In the genomic region with DNA sequence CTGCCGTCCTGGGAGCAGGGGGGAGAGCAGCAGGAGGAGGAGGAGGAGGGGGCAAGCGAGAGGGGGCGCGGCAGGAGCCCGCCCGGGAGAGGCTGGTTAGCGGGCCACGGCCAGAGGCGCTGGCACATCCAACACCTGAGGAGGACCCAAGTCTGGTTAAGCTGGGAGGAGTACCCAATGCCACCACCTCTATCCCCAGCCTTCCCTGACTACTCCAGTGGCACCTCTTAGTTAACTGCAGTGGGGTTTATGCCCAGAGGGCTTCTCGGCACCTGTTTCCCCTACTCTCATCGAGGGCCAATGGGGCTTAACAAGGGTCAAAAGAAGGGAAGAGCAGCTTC, we compare ENCODE assay signal across 13 cellular contexts. TPM values are rescaled to one million over a fixed set of nuclear protein-coding genes. Genes with fewer than 3 reads are reported as not detected.
DNase-seq lines count a peak whose midpoint lies in the region; ATAC-seq and TF ChIP-seq lines count a peak whose summit lies in the region.
"Had no signal": no experiment of that assay in that cellular context is flagged by ENCODE, and none has a peak within 500 bp of the region (broad histone marks: within the 10 kb centered on the region; RNA-seq: fewer than 3 reads in every experiment).

No MANE protein-coding gene starts in this region.

- CTCF ChIA-PET in SK-N-SH (lab: Yijun Ruan, JAX) (interaction anchor here (1.0 to 8.6 kb wide), 9 partner anchors 10 to 87 kb away, joined by 3 to 105 read pairs (median 7); no protein-coding TSS in a partner anchor), IMR-90 (lab: Yijun Ruan, JAX) (no interaction called here)

- H3K79me2 ChIP-seq in SK-N-SH (ENCODE audit: insufficient read depth) = no peaks in the 10 kb centered on the region

- H3F3A ChIP-seq in SK-N-SH (replicated peaks; ENCODE audit: insufficient read depth) = peaks cover 9% of the 10 kb centered on the region

- H3K79me1 ChIP-seq in IMR-90 (ENCODE audit: low read depth in 1 of 2, low read length in 2 of 2) = no peaks in the 10 kb centered on the region
- no peaks in the 10 kb centered on the region for H3K79me1 ChIP-seq in neuronal stem cell (ENCODE audit: low read depth, low read length)

- H3K27me3 ChIP-seq in SK-N-SH (ENCODE audit: insufficient read depth) = peaks cover 60% of the 10 kb centered on the region
- peaks cover 47% of the 10 kb centered on the region for H3K27me3 ChIP-seq in IMR-90 (ENCODE audit: control insufficient read depth, insufficient read depth, low read length)
- H3K27me3 ChIP-seq in neuronal stem cell (ENCODE audit: control insufficient read depth in 3 of 3, insufficient read depth in 3 of 3, low read depth in 1 of 3, low read length in 3 of 3) = peaks cover 27 to 79% (median 72%) of the 10 kb centered on the region in 3 experiments

- H3K36me3 ChIP-seq in SK-N-SH (replicated peaks in 1 of 2; ENCODE audit: control insufficient read depth in 1 of 2, insufficient read depth in 2 of 2, low read length in 1 of 2) (no peaks in the 10 kb centered on the region), IMR-90 (ENCODE audit: control insufficient read depth, insufficient read depth, low read length) (no peaks in the 10 kb centered on the region), neuronal stem cell (replicated peaks in 1 of 2; ENCODE audit: control insufficient read depth in 2 of 2, insufficient read depth in 2 of 2, low read length in 2 of 2) (no peaks in the 10 kb centered on the region)
- H3K36me3 ChIP-seq: MG63 had no signal

- no peak overlapping the region for H3K56ac ChIP-seq in IMR-90 (ENCODE audit: extremely low read depth, insufficient read depth, low read length)

- H2BK5ac ChIP-seq in IMR-90 (ENCODE audit: low read depth, low read length, poor library complexity, severe bottlenecking) (no peak overlapping the region), neuronal stem cell (ENCODE audit: low read length) (no peak overlapping the region)

- no peak overlapping the region for H2AK9ac ChIP-seq in IMR-90 (replicated peaks; ENCODE audit: low read depth, low read length, poor library complexity)

- peaks cover 45% of the 10 kb centered on the region for H3K36me3 Mint-ChIP-seq in effector memory CD8-positive, alpha-beta T cell (ENCODE audit: insufficient read depth)

- H3K4me3 ChIP-seq in SK-N-SH (ENCODE audit: low read depth in 2 of 2, low read length in 1 of 2) (no peak overlapping the region), IMR-90 (ENCODE audit: insufficient read depth, low read depth, low read length) (no peak overlapping the region), neuronal stem cell (ENCODE audit: low read length in 2 of 2) (peak overlapping the region in 1 of 2 donors; percentile 68), lower leg skin (ENCODE audit: low read depth, poor library complexity, severe bottlenecking) (no peak overlapping the region)
- H3K4me3 ChIP-seq: MG63 had no signal

- H3K4me2 ChIP-seq in SK-N-SH = peak overlapping the region; percentile 35; the same call in 1 of the 2 replicates
- H3K4me2 ChIP-seq in IMR-90 (ENCODE audit: low read depth, low read length) = peak overlapping the region; percentile 10; the same call in 1 of the 2 replicates
- peak overlapping the region; percentile 64 for H3K4me2 ChIP-seq in neuronal stem cell (ENCODE audit: insufficient read depth, low read length, poor library complexity, severe bottlenecking)

- H2BK12ac ChIP-seq in neuronal stem cell (ENCODE audit: low read length) = no peak overlapping the region

- no peaks in the 10 kb centered on the region for H3K9me3 Mint-ChIP-seq in effector memory CD8-positive, alpha-beta T cell

- 13% methylated on average over 10 of the region's 11 CpGs for WGBS in SK-N-SH (ENCODE audit: low lambda C conversion rate)
- no CpG with 5 or more reads among the region's 11 CpGs for WGBS in IMR-90 (ENCODE audit: extremely low coverage in 2 of 2, insufficient read length in 1 of 2), 2 experiments
- WGBS in neuronal stem cell (ENCODE audit: extremely low coverage in 2 of 2, insufficient read length in 2 of 2, insufficient replicate concordance in 1 of 2), 2 donors = no CpG with 5 or more reads among the region's 11 CpGs
- WGBS in lower leg skin, 2 donors = 28 to 46% methylated on average over 5 to 11 of the region's 11 CpGs

- H4K20me1 ChIP-seq in SK-N-SH (ENCODE audit: insufficient read depth) (no peaks in the 10 kb centered on the region), IMR-90 (ENCODE audit: insufficient read depth, low read length) (no peaks in the 10 kb centered on the region)

- H2BK20ac ChIP-seq in IMR-90 (ENCODE audit: low read depth, low read length) = no peak overlapping the region

- H3K9ac ChIP-seq in SK-N-SH (no peak overlapping the region), IMR-90 (ENCODE audit: low read depth, low read length) (no peak overlapping the region), neuronal stem cell (ENCODE audit: low read depth, low read length, poor library complexity) (peak overlapping the region; percentile 79)

- H3K4me1 ChIP-seq in SK-N-SH (ENCODE audit: control insufficient read depth in 1 of 2, insufficient read depth in 2 of 2, low read depth in 1 of 2, low read length in 1 of 2) (no peaks in the 10 kb centered on the region; a peak in 1 of 4 replicates), IMR-90 (ENCODE audit: control insufficient read depth, insufficient read depth, low read length) (no peaks in the 10 kb centered on the region; the same call in 1 of the 2 replicates), neuronal stem cell (ENCODE audit: control insufficient read depth in 2 of 2, insufficient read depth in 1 of 2, low read depth in 1 of 2, low read length in 2 of 2) (peaks cover 0 to 16% of the 10 kb centered on the region in 2 donors)

- H3K27ac ChIP-seq in SK-N-SH (ENCODE audit: low read depth in 2 of 2, low read length in 1 of 2) = no peak overlapping the region
- H3K27ac ChIP-seq in IMR-90 (ENCODE audit: insufficient read depth, low read length) = no peak overlapping the region
- no peak overlapping the region for H3K27ac ChIP-seq in neuronal stem cell (replicated peaks; ENCODE audit: low read length)
- H3K27ac ChIP-seq: 22Rv1 had no signal

- TF ChIP-seq POLR2A in IMR-90 (IDR thresholded peaks at IDR 0.05; ENCODE audit: low read depth, low read length) (no peak), lower leg skin (IDR thresholded peaks at IDR 0.05) (no peak)

- no peak for TF ChIP-seq CTCF in SK-N-SH (IDR thresholded peaks at IDR 0.05)
- TF ChIP-seq CTCF in IMR-90 (conservative IDR thresholded peaks at IDR 0.05; ENCODE audit: low read depth, low read length) = no peak
- no peak for TF ChIP-seq CTCF in lower leg skin (IDR thresholded peaks at IDR 0.05)

- TF ChIP-seq RAD21 in SK-N-SH (IDR thresholded peaks at IDR 0.05; ENCODE audit: low read length) (no peak), IMR-90 (IDR thresholded peaks at IDR 0.05; ENCODE audit: low read length) (no peak)

- H2BK15ac ChIP-seq in IMR-90 (ENCODE audit: low read depth, low read length) = no peak overlapping the region
- H2BK15ac ChIP-seq in neuronal stem cell (ENCODE audit: low read length) = no peak overlapping the region

- no peak overlapping the region for H2AK5ac ChIP-seq in IMR-90 (ENCODE audit: low read depth, low read length)
- H2AK5ac ChIP-seq in neuronal stem cell (ENCODE audit: low read depth, low read length) = no peak overlapping the region

- BruUV-seq in IMR-90 (replicated peaks; lab: Mats Ljungman, UMichigan) = no TSS peak

- no peaks in the 10 kb centered on the region for H3K9me3 ChIP-seq in SK-N-SH
- H3K9me3 ChIP-seq in IMR-90 (ENCODE audit: control insufficient read depth, insufficient read depth, low read length) = no peaks in the 10 kb centered on the region
- no peaks in the 10 kb centered on the region for H3K9me3 ChIP-seq in neuronal stem cell (replicated peaks in 1 of 2; ENCODE audit: control insufficient read depth in 2 of 2, insufficient read depth in 1 of 2, low read depth in 1 of 2, low read length in 2 of 2)
- H3K9me3 ChIP-seq: MG63 had no signal

- no peak for TF ChIP-seq EP300 in SK-N-SH (IDR thresholded peaks at IDR 0.05; ENCODE audit: borderline replicate concordance in 1 of 2, low read depth in 1 of 2, low read length in 1 of 2)

- H2AFZ ChIP-seq in SK-N-SH (ENCODE audit: low read depth) (no peak overlapping the region), IMR-90 (replicated peaks; ENCODE audit: low read length, poor library complexity) (no peak overlapping the region), neuronal stem cell (ENCODE audit: low read length) (peak overlapping the region; percentile 76)

- H3K14ac ChIP-seq in IMR-90 (replicated peaks; ENCODE audit: low read depth, low read length) (no peak overlapping the region), neuronal stem cell (ENCODE audit: low read length) (no peak overlapping the region)

- H3K4ac ChIP-seq in IMR-90 (ENCODE audit: low read depth, low read length) = no peak overlapping the region
- H3K4ac ChIP-seq in neuronal stem cell (ENCODE audit: low read length) = no peak overlapping the region

- POLR2A ChIA-PET in SK-N-SH (lab: Yijun Ruan, JAX) = no interaction called here
- POLR2A ChIA-PET in IMR-90 (lab: Charles Lee; ENCODE audit: unreplicated experiment) = no interaction called here

- ATAC-seq in SK-N-SH treated with all-trans-retinoic acid at 6 μM for 48 hours (no peak), IMR-90 (ENCODE audit: low read depth) (no peak), GM19328 (IDR thresholded peaks at IDR 0.05; ENCODE audit: unreplicated experiment) (no peak)
- ATAC-seq in effector memory CD8-positive, alpha-beta T cell (replicated peaks) = no peak
- ATAC-seq in activated CD4-positive, CD25-positive, alpha-beta regulatory T cell treated with anti-CD3 and anti-CD28 coated beads, Interleukin-2, amount 50 U/mL, for 24 hours = no peak

- no peak overlapping the region for H4K5ac ChIP-seq in IMR-90 (ENCODE audit: low read depth, low read length)

- dilution Hi-C loops in IMR-90 (cut with HindIII; ENCODE audit: low sequenced_read_pairs, unreplicated experiment) = no loop called here

- H3K23ac ChIP-seq in IMR-90 (ENCODE audit: low read depth, low read length) = no peak overlapping the region
- no peak overlapping the region for H3K23ac ChIP-seq in neuronal stem cell (ENCODE audit: low read depth, low read length, poor library complexity)

- H4K8ac ChIP-seq in IMR-90 (ENCODE audit: low read depth in 2 of 2, low read length in 2 of 2) = no peak overlapping the region
- H4K8ac ChIP-seq in neuronal stem cell (ENCODE audit: low read depth, low read length) = no peak overlapping the region

- peak overlapping the region; percentile 79 to 82 for H3K27ac Mint-ChIP-seq in effector memory CD8-positive, alpha-beta T cell

- DNase-seq in SK-N-SH (no peak), IMR-90 (no peak), neuronal stem cell (ENCODE audit: low spot score) (no peak), lower leg skin (ENCODE audit: low spot score in 2 of 2) (no peak)
- no peak for DNase-seq in effector memory CD8-positive, alpha-beta T cell
- DNase-seq: DMS153, MG63, NCI-H524 treated with DMSO at 0.1 percent for 48 hours had no signal

- H4K91ac ChIP-seq in IMR-90 (ENCODE audit: insufficient read depth, low read depth, low read length) (no peak overlapping the region), neuronal stem cell (ENCODE audit: low read depth, low read length, poor library complexity) (no peak overlapping the region)

- in situ Hi-C loops in IMR-90 (cut with MboI; ENCODE audit: low sequenced_read_pairs) = no loop called here

- H3K27me3 Mint-ChIP-seq in effector memory CD8-positive, alpha-beta T cell = no peaks in the 10 kb centered on the region

- no peak overlapping the region for H3K18ac ChIP-seq in IMR-90 (ENCODE audit: low read depth, low read length)
- no peak overlapping the region for H3K18ac ChIP-seq in neuronal stem cell (ENCODE audit: low read length)

- peaks cover 43 to 49% of the 10 kb centered on the region in 2 donors for H3K4me1 Mint-ChIP-seq in effector memory CD8-positive, alpha-beta T cell (ENCODE audit: low read depth in 2 of 2)

- intact Hi-C loops in IMR-90 (cut with micrococcal nuclease) (loop anchor here (5.0 kb wide), 2 partner anchors 33 to 163 kb away; no protein-coding TSS in a partner anchor), lower leg skin (cut with DNase I; ENCODE audit: low total_unique reads) (loop anchor here (5.0 kb wide), 1 partner anchor 43 kb away; no protein-coding TSS in a partner anchor)

- peak overlapping the region; percentile 84 to 88 for H3K4me3 Mint-ChIP-seq in effector memory CD8-positive, alpha-beta T cell

- H3K9me1 ChIP-seq in IMR-90 (ENCODE audit: insufficient read depth, low read length) = no peaks in the 10 kb centered on the region

- no peaks in the 10 kb centered on the region for H3K9me2 ChIP-seq in SK-N-SH

- H2BK120ac ChIP-seq in IMR-90 (ENCODE audit: low read depth, low read length) (no peak overlapping the region), neuronal stem cell (ENCODE audit: low read depth, low read length) (no peak overlapping the region)

RNA-seq across cellular contexts. Expression of a gene that starts 5.6 kb away (rescaled TPM):
- 0.13 TPM in 1 of 2 replicates, not detected in the other for polyA plus RNA-seq in SK-N-SH (2012; rRNA removed)
- 0.03 and 0.05 TPM in 2 replicates for polyA plus RNA-seq in SK-N-SH (2012; cell fraction: cytosol; rRNA removed)
- polyA plus RNA-seq in SK-N-SH (2012; cell fraction: nucleus; rRNA removed) = 0.11 and 0.25 TPM in 2 replicates
- total RNA-seq in IMR-90 (2012; rRNA removed) = under 0.01 TPM in 2 replicates
- polyA plus RNA-seq in IMR-90 (2012; rRNA removed) = 0.48 and 0.56 TPM in 2 replicates
- 0.22 and 0.71 TPM in 2 replicates for polyA plus RNA-seq in IMR-90 (2012; cell fraction: cytosol; rRNA removed)
- 0.17 and 0.62 TPM in 2 replicates for polyA plus RNA-seq in IMR-90 (2012; cell fraction: nucleus; rRNA removed; ENCODE audit: low replicate concordance)
- 0.10 TPM for polyA plus RNA-seq in neuronal stem cell (2013, experiment 1 of 2)
- 0.07 TPM for polyA plus RNA-seq in neuronal stem cell (2013, experiment 2 of 2)
- under 1 TPM in 2 of 4 donors, not detected in 2; 0.34 to 0.36 TPM for total RNA-seq in lower leg skin
- total RNA-seq: endothelial cell of umbilical vein had no signal

RNA-seq across cellular contexts. Expression of a gene that starts 14.5 kb away (rescaled TPM):
- polyA plus RNA-seq in SK-N-SH (2012; rRNA removed) (2.8 and 4.7 TPM in 2 replicates), IMR-90 (2012; rRNA removed) (1.2 and 1.4 TPM in 2 replicates)
- 1.8 and 2.8 TPM in 2 replicates for polyA plus RNA-seq in SK-N-SH (2012; cell fraction: cytosol; rRNA removed)
- polyA plus RNA-seq in SK-N-SH (2012; cell fraction: nucleus; rRNA removed) = 2.2 and 3.0 TPM in 2 replicates
- total RNA-seq in IMR-90 (2012; rRNA removed) (1.1 TPM in 2 replicates), lower leg skin (1 to 10 TPM; 1.6 to 5.4 (median 4.7) TPM)
- polyA plus RNA-seq in IMR-90 (2012; cell fraction: cytosol; rRNA removed) = 1.1 and 1.4 TPM in 2 replicates
- 0.33 and 0.96 TPM in 2 replicates for polyA plus RNA-seq in IMR-90 (2012; cell fraction: nucleus; rRNA removed; ENCODE audit: low replicate concordance)
- polyA plus RNA-seq in neuronal stem cell (2013, experiment 1 of 2) = 0.22 TPM
- 0.22 TPM for polyA plus RNA-seq in neuronal stem cell (2013, experiment 2 of 2)

RNA-seq across cellular contexts. Expression of a gene that starts 14.6 kb away (rescaled TPM):
- polyA plus RNA-seq in SK-N-SH (2012; rRNA removed) (10.4 and 11.0 TPM in 2 replicates), IMR-90 (2012; rRNA removed) (0.65 and 0.79 TPM in 2 replicates)
- 11.8 and 12.9 TPM in 2 replicates for polyA plus RNA-seq in SK-N-SH (2012; cell fraction: cytosol; rRNA removed)
- polyA plus RNA-seq in SK-N-SH (2012; cell fraction: nucleus; rRNA removed) = 3.8 and 5.5 TPM in 2 replicates
- total RNA-seq in IMR-90 (2012; rRNA removed) (0.18 and 0.56 TPM in 2 replicates), lower leg skin (1 to 10 TPM in 2 of 4 donors, not detected in 2; 1.1 to 1.7 TPM)
- 0.19 and 0.34 TPM in 2 replicates for polyA plus RNA-seq in IMR-90 (2012; cell fraction: cytosol; rRNA removed)
- 0.08 and 0.29 TPM in 2 replicates for polyA plus RNA-seq in IMR-90 (2012; cell fraction: nucleus; rRNA removed; ENCODE audit: low replicate concordance)
- 0.08 TPM for polyA plus RNA-seq in neuronal stem cell (2013, experiment 1 of 2)
- polyA plus RNA-seq in neuronal stem cell (2013, experiment 2 of 2) = 0.11 TPM

Comparison
In these comparisons a context has a peak if more than half of its experiments do, and no peak if none do; other contexts are left out.
1. H3K4me2 ChIP-seq: peak in every context shown above with its lines; median percentile 64 in neuronal stem cell; 35 in SK-N-SH; 10 in IMR-90.